In the genomic region with DNA sequence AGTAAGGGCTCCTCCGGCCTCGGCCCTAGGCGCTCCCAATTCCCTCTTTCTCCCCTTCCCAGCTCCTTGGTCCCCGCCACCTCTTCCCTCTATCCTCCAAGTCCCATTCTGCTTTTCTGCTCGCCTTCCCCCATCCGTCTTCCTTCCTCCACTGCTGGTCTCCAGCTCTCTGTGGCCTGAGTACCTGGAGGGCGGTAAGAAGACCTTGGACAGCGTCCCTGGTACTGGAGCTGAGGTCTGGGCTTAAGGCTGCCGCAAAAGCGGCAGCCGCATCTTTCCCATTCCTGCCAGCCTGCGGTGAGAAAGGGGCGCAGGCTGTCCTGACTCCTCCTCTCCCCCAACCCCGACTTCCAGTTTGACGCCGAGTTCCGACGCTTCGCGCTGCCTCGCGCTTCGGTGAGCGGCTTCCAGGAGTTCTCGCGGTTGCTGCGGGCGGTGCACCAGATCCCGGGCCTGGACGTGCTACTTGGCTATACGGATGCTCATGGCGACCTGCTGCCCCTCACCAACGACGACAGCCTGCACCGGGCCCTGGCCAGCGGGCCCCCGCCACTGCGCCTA, we compare ENCODE assay signal across 8 cellular contexts. TPM values are rescaled to one million over a fixed set of nuclear protein-coding genes. Genes with fewer than 3 reads are reported as not detected.
DNase-seq lines count a peak whose midpoint lies in the region; ATAC-seq, FAIRE-seq and TF ChIP-seq lines count a peak whose summit lies in the region.

No MANE protein-coding gene starts in this region.

- TF ChIP-seq EP300 in HepG2 (IDR thresholded peaks at IDR 0.05; ENCODE audit: low read depth in 2 of 2, low read length in 2 of 2) (no peak), HepG2 (CRISPR knock-in tag; IDR thresholded peaks at IDR 0.05; ENCODE audit: borderline replicate concordance) (no peak)

- no peak for TF ChIP-seq RAD21 in HepG2 (CRISPR knock-in tag; IDR thresholded peaks at IDR 0.05)

- in situ Hi-C loops in mammary epithelial cell (cut with MboI; ENCODE audit: low sequenced_read_pairs in 2 of 2) (loop anchor here (10.0 to 25.0 kb wide), 2 partner anchors 96 to 99 kb away; partner anchors contain the start of gene CTCF (in 2 of the 2)), HepG2 (cut with HindIII; ENCODE audit: extremely low pct_ligation_motif_present, low pct_unique_long_range_greater_than_20kb) (loop anchor here (10.0 kb wide), 1 partner anchor 274 kb away; the partner anchor contains the start of genes CTRL and PSMB10)

- H3K9ac ChIP-seq in mammary epithelial cell (ENCODE audit: insufficient read depth, low read length) = no peak overlapping the region
- peak overlapping the region; percentile 42; the same call in 1 of the 2 replicates for H3K9ac ChIP-seq in HepG2 (ENCODE audit: insufficient read depth, low read depth, low read length)

- no peaks in the 10 kb centered on the region for H3K9me3 ChIP-seq in mammary epithelial cell (replicated peaks; ENCODE audit: insufficient read depth, low read length)
- H3K9me3 ChIP-seq in HepG2 (ENCODE audit: low read length) = no peaks in the 10 kb centered on the region

- DNase-seq in NCI-H82 (lab: John Stamatoyannopoulos, UW) = peak; percentile 65
- DNase-seq in NCI-H82 treated with DMSO at 0.1 percent for 48 hours (lab: John Stamatoyannopoulos, UW; ENCODE audit: unreplicated experiment) = no peak
- peak; percentile 67 for DNase-seq in NCI-H2227 (lab: John Stamatoyannopoulos, UW; ENCODE audit: unreplicated experiment)
- DNase-seq in mammary epithelial cell = peak; percentile 48
- no peak for DNase-seq in HepG2 (ENCODE audit: low spot score)
- no peak for DNase-seq in stimulated activated CD4-positive, alpha-beta T cell treated with anti-CD3 and anti-CD28 coated beads, Interleukin-4, amount 100 ng/mL, for 1 hour
- no peak for DNase-seq in dedifferentiated amniotic fluid mesenchymal stem cell (ENCODE audit: extremely low spot score)

- TF ChIP-seq POLR2A in HepG2 (IDR thresholded peaks at IDR 0.05; ENCODE audit: insufficient read depth in 1 of 2, low read depth in 2 of 2, low read length in 2 of 2) = no peak

- FAIRE-seq in HepG2 (lab: Jason Lieb, UNC) = no peak

- peaks cover 22% of the 10 kb centered on the region for H3K4me1 ChIP-seq in mammary epithelial cell (ENCODE audit: insufficient read depth, low read length)
- H3K4me1 ChIP-seq in HepG2 (ENCODE audit: insufficient read depth, low read length) = peaks cover 25% of the 10 kb centered on the region

- no peaks in the 10 kb centered on the region for H4K20me1 ChIP-seq in mammary epithelial cell (ENCODE audit: insufficient read depth, low read length)
- 0 out of 2 replicates have a peak, but pooled peaks cover 3% of the 10 kb centered on the region for H4K20me1 ChIP-seq in HepG2 (ENCODE audit: insufficient read depth, low read length)

- dilution Hi-C loops in mammary epithelial cell (cut with HindIII; ENCODE audit: low sequenced_read_pairs) = loop anchor here (5.0 kb wide), 1 partner anchor 179 kb away; the partner anchor contains the start of genes AGRP and ATP6V0D1

- H3K27me3 ChIP-seq in mammary epithelial cell (ENCODE audit: insufficient read depth, low read length) (no peaks in the 10 kb centered on the region), HepG2 (ENCODE audit: control insufficient read depth in 1 of 2, insufficient read depth in 2 of 2, low read length in 2 of 2) (no peaks in the 10 kb centered on the region; a peak in 1 of 5 replicates)

- H3K27ac ChIP-seq in mammary epithelial cell (ENCODE audit: insufficient read depth, low read depth, low read length) (no peak overlapping the region), HepG2 (ENCODE audit: extremely low read length, insufficient read depth, low read length) (peak overlapping the region; percentile 30), temporal lobe (ENCODE audit: low read depth, low read length) (peak overlapping the region; percentile 38)

- H3K79me2 ChIP-seq in mammary epithelial cell (ENCODE audit: insufficient read depth, low read length) (peaks cover 15% of the 10 kb centered on the region), HepG2 (ENCODE audit: insufficient read depth, low read length) (peaks cover 11% of the 10 kb centered on the region)

- 21% methylated on average over 25 of the region's 38 CpGs for WGBS in mammary epithelial cell (ENCODE audit: low coverage, missing lambda C conversion rate)
- 73% methylated on average over 35 of the region's 38 CpGs for WGBS in HepG2 (ENCODE audit: low lambda C conversion rate)

- H3K4me3 ChIP-seq in mammary epithelial cell (replicated peaks in 1 of 3; ENCODE audit: insufficient read depth in 1 of 3, low read depth in 2 of 3, low read length in 3 of 3) = peak overlapping the region in 2 of 3 experiments; percentile 36 to 81
- H3K4me3 ChIP-seq in HepG2 (replicated peaks in 1 of 3; ENCODE audit: insufficient read depth in 1 of 3, low read depth in 2 of 3, low read length in 3 of 3) = peak overlapping the region; percentile 19 to 93 (median 55); a peak in 5 of 6 replicates

- CTCF ChIA-PET in mammary epithelial cell (lab: Charles Lee; ENCODE audit: low non-redundant PET) (interaction anchor here (1.6 kb wide), 1 partner anchor 140 kb away, joined by 5 read pairs; no protein-coding TSS in a partner anchor), HepG2 (lab: Yijun Ruan, JAX; ENCODE audit: low intra/inter-chr PET ratio, low total read pairs) (no interaction called here)

- H3K4me2 ChIP-seq in mammary epithelial cell (ENCODE audit: insufficient read depth, low read depth, low read length) = peak overlapping the region; percentile 99
- H3K4me2 ChIP-seq in HepG2 (ENCODE audit: low read depth, low read length) = peak overlapping the region; percentile 94

- BruUV-seq in mammary epithelial cell (replicated peaks; lab: Mats Ljungman, UMichigan) = no TSS peak
- no TSS peak for BruUV-seq in HepG2 (replicated peaks; lab: Mats Ljungman, UMichigan)

- no peaks in the 10 kb centered on the region for H3K36me3 ChIP-seq in mammary epithelial cell (ENCODE audit: insufficient read depth, low read length)
- peaks cover 6 to 13% of the 10 kb centered on the region in 2 experiments; a peak in 4 of 5 replicates for H3K36me3 ChIP-seq in HepG2 (replicated peaks in 1 of 2; ENCODE audit: control insufficient read depth in 1 of 2, insufficient read depth in 2 of 2, low read length in 2 of 2)

- no peak for ATAC-seq in HepG2

- TF ChIP-seq CTCF in mammary epithelial cell (conservative IDR thresholded peaks at IDR 0.05 in 1 of 2, IDR thresholded peaks at IDR 0.05 in 1 of 2; ENCODE audit: extremely low read depth in 1 of 2, insufficient read depth in 1 of 2, low read depth in 1 of 2, low read length in 2 of 2) (no peak), HepG2 (CRISPR knock-in tag; IDR thresholded peaks at IDR 0.05) (no peak)

- POLR2A ChIA-PET in HepG2 (lab: Yijun Ruan, JAX) = interaction anchor here (0.6 to 2.0 kb wide), 4 partner anchors 65 to 419 kb away, joined by 4 read pairs; no protein-coding TSS in a partner anchor

- peak overlapping the region; percentile 96 for H2AFZ ChIP-seq in mammary epithelial cell (ENCODE audit: low read depth, low read length)
- H2AFZ ChIP-seq in HepG2 (ENCODE audit: low read length) = no peak overlapping the region

- intact Hi-C loops in mammary epithelial cell (cut with micrococcal nuclease) = loop anchor here (5.0 kb wide), 1 partner anchor 179 kb away; the partner anchor contains the start of genes AGRP and ATP6V0D1
- intact Hi-C loops in HepG2 (cut with micrococcal nuclease; ENCODE audit: unreplicated experiment) = no loop called here

RNA-seq across cellular contexts. Expression of gene PARD6A, which starts 0.4 kb away (rescaled TPM):
- total RNA-seq in mammary epithelial cell = under 1 TPM; 0.40 to 0.67 TPM
- polyA plus RNA-seq in mammary epithelial cell = 0.59 TPM
- polyA minus RNA-seq in mammary epithelial cell = 4.5 TPM
- total RNA-seq in HepG2 (2016; rRNA removed; fragmentation: Illumina TruSeq; extraction: Trizol) = 3.0 and 4.3 TPM in 2 replicates
- total RNA-seq in HepG2 (2016; cell fraction: cytosol; rRNA removed; fragmentation: Illumina TruSeq; extraction: Trizol; ENCODE audit: low read depth) = 22.8 and 24.1 TPM in 2 replicates
- total RNA-seq in HepG2 (2016; cell fraction: insoluble cytoplasmic fraction; rRNA removed; fragmentation: Illumina TruSeq; extraction: Trizol) = 2.5 and 4.0 TPM in 2 replicates
- 18.3 and 19.1 TPM in 2 replicates for total RNA-seq in HepG2 (2016; cell fraction: membrane; rRNA removed; fragmentation: Illumina TruSeq; extraction: Trizol)
- 1.6 and 2.2 TPM in 2 replicates for total RNA-seq in HepG2 (2016; cell fraction: nucleus; rRNA removed; fragmentation: Illumina TruSeq; extraction: Trizol)
- 3.5 and 3.6 TPM in 2 replicates for polyA plus RNA-seq in HepG2 (2011; rRNA removed)
- 4.3 and 6.9 TPM in 2 replicates for polyA plus RNA-seq in HepG2 (2011; cell fraction: cytosol; rRNA removed)
- 2.8 and 3.0 TPM in 2 replicates for polyA plus RNA-seq in HepG2 (2011; cell fraction: nucleus; rRNA removed)
- polyA plus RNA-seq in HepG2 (2012) = 1.3 and 2.2 TPM in 2 replicates
- 26.8 and 27.5 TPM in 2 replicates for polyA plus RNA-seq in HepG2 (2016; cell fraction: cytosol; fragmentation: Illumina TruSeq; extraction: Trizol; ENCODE audit: low read depth)
- 2.2 and 3.0 TPM in 2 replicates for polyA plus RNA-seq in HepG2 (2016; cell fraction: insoluble cytoplasmic fraction; fragmentation: Illumina TruSeq; extraction: Trizol; ENCODE audit: low read depth)
- polyA plus RNA-seq in HepG2 (2016; cell fraction: membrane; fragmentation: Illumina TruSeq; extraction: Trizol; ENCODE audit: low read depth) = 17.4 and 17.7 TPM in 2 replicates
- 1.5 and 2.9 TPM in 2 replicates for polyA plus RNA-seq in HepG2 (2016; cell fraction: nucleus; fragmentation: Illumina TruSeq; extraction: Trizol; ENCODE audit: insufficient read depth, low read depth)
- polyA minus RNA-seq in HepG2 (2011; rRNA and poly(A)+ RNA removed; ENCODE audit: low replicate concordance) = 2.8 and 3.8 TPM in 2 replicates
- polyA minus RNA-seq in HepG2 (2011; cell fraction: cytosol; rRNA and poly(A)+ RNA removed) = 0.79 and 2.1 TPM in 2 replicates
- polyA minus RNA-seq in HepG2 (2011; cell fraction: nucleus; rRNA and poly(A)+ RNA removed) = 0.50 and 0.77 TPM in 2 replicates
- total RNA-seq in temporal lobe = 5.2 TPM

RNA-seq across cellular contexts. Expression of gene ACD, which starts 1.1 kb away (rescaled TPM):
- total RNA-seq in mammary epithelial cell (10 to 100 TPM; 15.5 to 39.8 TPM), HepG2 (2016; rRNA removed; fragmentation: Illumina TruSeq; extraction: Trizol) (26.1 and 32.6 TPM in 2 replicates), temporal lobe (17.7 TPM)
- polyA plus RNA-seq in mammary epithelial cell (34.5 TPM), HepG2 (2011; rRNA removed) (37.1 and 38.3 TPM in 2 replicates)
- polyA minus RNA-seq in mammary epithelial cell = 53.2 TPM
- 11.9 and 12.4 TPM in 2 replicates for total RNA-seq in HepG2 (2016; cell fraction: cytosol; rRNA removed; fragmentation: Illumina TruSeq; extraction: Trizol; ENCODE audit: low read depth)
- total RNA-seq in HepG2 (2016; cell fraction: insoluble cytoplasmic fraction; rRNA removed; fragmentation: Illumina TruSeq; extraction: Trizol) = 22.4 and 31.8 TPM in 2 replicates
- total RNA-seq in HepG2 (2016; cell fraction: membrane; rRNA removed; fragmentation: Illumina TruSeq; extraction: Trizol) = 20.9 and 24.1 TPM in 2 replicates
- total RNA-seq in HepG2 (2016; cell fraction: nucleus; rRNA removed; fragmentation: Illumina TruSeq; extraction: Trizol) = 18.3 and 24.0 TPM in 2 replicates
- 15.3 and 28.8 TPM in 2 replicates for polyA plus RNA-seq in HepG2 (2011; cell fraction: cytosol; rRNA removed)
- polyA plus RNA-seq in HepG2 (2011; cell fraction: nucleus; rRNA removed) = 82.8 and 84.5 TPM in 2 replicates
- 28.9 and 29.0 TPM in 2 replicates for polyA plus RNA-seq in HepG2 (2012)
- 18.7 and 21.0 TPM in 2 replicates for polyA plus RNA-seq in HepG2 (2016; cell fraction: cytosol; fragmentation: Illumina TruSeq; extraction: Trizol; ENCODE audit: low read depth)
- polyA plus RNA-seq in HepG2 (2016; cell fraction: insoluble cytoplasmic fraction; fragmentation: Illumina TruSeq; extraction: Trizol; ENCODE audit: low read depth) = 30.7 and 42.2 TPM in 2 replicates
- polyA plus RNA-seq in HepG2 (2016; cell fraction: membrane; fragmentation: Illumina TruSeq; extraction: Trizol; ENCODE audit: low read depth) = 29.3 and 29.6 TPM in 2 replicates
- 42.9 and 46.5 TPM in 2 replicates for polyA plus RNA-seq in HepG2 (2016; cell fraction: nucleus; fragmentation: Illumina TruSeq; extraction: Trizol; ENCODE audit: insufficient read depth, low read depth)
- 39.4 and 41.0 TPM in 2 replicates for polyA minus RNA-seq in HepG2 (2011; rRNA and poly(A)+ RNA removed; ENCODE audit: low replicate concordance)
- 18.9 and 21.7 TPM in 2 replicates for polyA minus RNA-seq in HepG2 (2011; cell fraction: cytosol; rRNA and poly(A)+ RNA removed)
- 18.6 and 22.8 TPM in 2 replicates for polyA minus RNA-seq in HepG2 (2011; cell fraction: nucleus; rRNA and poly(A)+ RNA removed)

RNA-seq across cellular contexts. Expression of gene ENKD1, which starts 5.4 kb away (rescaled TPM):
- total RNA-seq in mammary epithelial cell = 10 to 100 TPM in 1 of 2 donors, 1 to 10 TPM in 1; 6.2 to 13.4 TPM
- 9.3 TPM for polyA plus RNA-seq in mammary epithelial cell
- polyA minus RNA-seq in mammary epithelial cell = 0.98 TPM
- 20.8 and 21.4 TPM in 2 replicates for total RNA-seq in HepG2 (2016; rRNA removed; fragmentation: Illumina TruSeq; extraction: Trizol)
- total RNA-seq in HepG2 (2016; cell fraction: cytosol; rRNA removed; fragmentation: Illumina TruSeq; extraction: Trizol; ENCODE audit: low read depth) = 10.8 and 12.4 TPM in 2 replicates
- 17.9 and 24.2 TPM in 2 replicates for total RNA-seq in HepG2 (2016; cell fraction: insoluble cytoplasmic fraction; rRNA removed; fragmentation: Illumina TruSeq; extraction: Trizol)
- 17.6 and 19.5 TPM in 2 replicates for total RNA-seq in HepG2 (2016; cell fraction: membrane; rRNA removed; fragmentation: Illumina TruSeq; extraction: Trizol)
- 13.8 and 15.4 TPM in 2 replicates for total RNA-seq in HepG2 (2016; cell fraction: nucleus; rRNA removed; fragmentation: Illumina TruSeq; extraction: Trizol)
- 10.8 and 12.2 TPM in 2 replicates for polyA plus RNA-seq in HepG2 (2011; rRNA removed)
- polyA plus RNA-seq in HepG2 (2011; cell fraction: cytosol; rRNA removed) = 6.0 and 11.2 TPM in 2 replicates
- polyA plus RNA-seq in HepG2 (2011; cell fraction: nucleus; rRNA removed) = 29.2 and 37.2 TPM in 2 replicates
- polyA plus RNA-seq in HepG2 (2012) = 9.4 and 12.3 TPM in 2 replicates
- 11.8 and 13.2 TPM in 2 replicates for polyA plus RNA-seq in HepG2 (2016; cell fraction: cytosol; fragmentation: Illumina TruSeq; extraction: Trizol; ENCODE audit: low read depth)
- polyA plus RNA-seq in HepG2 (2016; cell fraction: insoluble cytoplasmic fraction; fragmentation: Illumina TruSeq; extraction: Trizol; ENCODE audit: low read depth) = 18.0 and 18.5 TPM in 2 replicates
- 9.5 and 15.3 TPM in 2 replicates for polyA plus RNA-seq in HepG2 (2016; cell fraction: membrane; fragmentation: Illumina TruSeq; extraction: Trizol; ENCODE audit: low read depth)
- 33.6 and 35.0 TPM in 2 replicates for polyA plus RNA-seq in HepG2 (2016; cell fraction: nucleus; fragmentation: Illumina TruSeq; extraction: Trizol; ENCODE audit: insufficient read depth, low read depth)
- 6.6 and 7.1 TPM in 2 replicates for polyA minus RNA-seq in HepG2 (2011; rRNA and poly(A)+ RNA removed; ENCODE audit: low replicate concordance)
- polyA minus RNA-seq in HepG2 (2011; cell fraction: cytosol; rRNA and poly(A)+ RNA removed) = 4.5 and 7.8 TPM in 2 replicates
- 3.6 and 3.9 TPM in 2 replicates for polyA minus RNA-seq in HepG2 (2011; cell fraction: nucleus; rRNA and poly(A)+ RNA removed)
- total RNA-seq in temporal lobe = 7.9 TPM

RNA-seq across cellular contexts. Expression of gene C16orf86, which starts 5.4 kb away (rescaled TPM):
- total RNA-seq in mammary epithelial cell (1 to 10 TPM in 1 of 2 donors, under 1 TPM in 1; 0.75 to 1.7 TPM), HepG2 (2016; rRNA removed; fragmentation: Illumina TruSeq; extraction: Trizol) (1.7 and 3.1 TPM in 2 replicates), temporal lobe (2.7 TPM)
- polyA plus RNA-seq in mammary epithelial cell (0.80 TPM), HepG2 (2011; rRNA removed) (1.5 and 2.0 TPM in 2 replicates)
- polyA minus RNA-seq in mammary epithelial cell = 0.62 TPM
- total RNA-seq in HepG2 (2016; cell fraction: cytosol; rRNA removed; fragmentation: Illumina TruSeq; extraction: Trizol; ENCODE audit: low read depth) = 1.9 and 2.8 TPM in 2 replicates
- 2.1 and 4.2 TPM in 2 replicates for total RNA-seq in HepG2 (2016; cell fraction: insoluble cytoplasmic fraction; rRNA removed; fragmentation: Illumina TruSeq; extraction: Trizol)
- total RNA-seq in HepG2 (2016; cell fraction: membrane; rRNA removed; fragmentation: Illumina TruSeq; extraction: Trizol) = 2.2 and 3.5 TPM in 2 replicates
- 1.9 and 4.3 TPM in 2 replicates for total RNA-seq in HepG2 (2016; cell fraction: nucleus; rRNA removed; fragmentation: Illumina TruSeq; extraction: Trizol)
- 1.8 and 2.8 TPM in 2 replicates for polyA plus RNA-seq in HepG2 (2011; cell fraction: cytosol; rRNA removed)
- 7.9 and 8.0 TPM in 2 replicates for polyA plus RNA-seq in HepG2 (2011; cell fraction: nucleus; rRNA removed)
- polyA plus RNA-seq in HepG2 (2012) = 1.3 and 1.7 TPM in 2 replicates
- 1.6 and 2.1 TPM in 2 replicates for polyA plus RNA-seq in HepG2 (2016; cell fraction: cytosol; fragmentation: Illumina TruSeq; extraction: Trizol; ENCODE audit: low read depth)
- polyA plus RNA-seq in HepG2 (2016; cell fraction: insoluble cytoplasmic fraction; fragmentation: Illumina TruSeq; extraction: Trizol; ENCODE audit: low read depth) = 2.2 and 3.1 TPM in 2 replicates
- 2.3 and 2.5 TPM in 2 replicates for polyA plus RNA-seq in HepG2 (2016; cell fraction: membrane; fragmentation: Illumina TruSeq; extraction: Trizol; ENCODE audit: low read depth)
- 5.2 and 6.4 TPM in 2 replicates for polyA plus RNA-seq in HepG2 (2016; cell fraction: nucleus; fragmentation: Illumina TruSeq; extraction: Trizol; ENCODE audit: insufficient read depth, low read depth)
- polyA minus RNA-seq in HepG2 (2011; rRNA and poly(A)+ RNA removed; ENCODE audit: low replicate concordance) = 0.12 and 1.3 TPM in 2 replicates
- 0.53 and 0.79 TPM in 2 replicates for polyA minus RNA-seq in HepG2 (2011; cell fraction: cytosol; rRNA and poly(A)+ RNA removed)
- 0.62 and 0.64 TPM in 2 replicates for polyA minus RNA-seq in HepG2 (2011; cell fraction: nucleus; rRNA and poly(A)+ RNA removed)

RNA-seq across cellular contexts. Expression of gene CARMIL2, which starts 16.2 kb away (rescaled TPM):
- 1 to 10 TPM in 1 of 2 donors, not detected in 1; 2.9 TPM for total RNA-seq in mammary epithelial cell
- 0.05 TPM for polyA plus RNA-seq in mammary epithelial cell
- polyA minus RNA-seq in mammary epithelial cell = not detected
- 0.91 and 1.3 TPM in 2 replicates for total RNA-seq in HepG2 (2016; rRNA removed; fragmentation: Illumina TruSeq; extraction: Trizol)
- 0.35 TPM in 1 of 2 replicates, not detected in the other for total RNA-seq in HepG2 (2016; cell fraction: cytosol; rRNA removed; fragmentation: Illumina TruSeq; extraction: Trizol; ENCODE audit: low read depth)
- total RNA-seq in HepG2 (2016; cell fraction: insoluble cytoplasmic fraction; rRNA removed; fragmentation: Illumina TruSeq; extraction: Trizol) = 0.70 and 1.1 TPM in 2 replicates
- total RNA-seq in HepG2 (2016; cell fraction: membrane; rRNA removed; fragmentation: Illumina TruSeq; extraction: Trizol) = 0.53 and 0.79 TPM in 2 replicates
- total RNA-seq in HepG2 (2016; cell fraction: nucleus; rRNA removed; fragmentation: Illumina TruSeq; extraction: Trizol) = 1.4 and 1.8 TPM in 2 replicates
- polyA plus RNA-seq in HepG2 (2011; rRNA removed) = 2.7 and 3.9 TPM in 2 replicates
- polyA plus RNA-seq in HepG2 (2011; cell fraction: cytosol; rRNA removed) = 1.2 and 1.7 TPM in 2 replicates
- polyA plus RNA-seq in HepG2 (2011; cell fraction: nucleus; rRNA removed) = 44.9 and 54.0 TPM in 2 replicates
- polyA plus RNA-seq in HepG2 (2012) = 3.5 and 5.1 TPM in 2 replicates
- 0.63 and 0.69 TPM in 2 replicates for polyA plus RNA-seq in HepG2 (2016; cell fraction: cytosol; fragmentation: Illumina TruSeq; extraction: Trizol; ENCODE audit: low read depth)
- polyA plus RNA-seq in HepG2 (2016; cell fraction: insoluble cytoplasmic fraction; fragmentation: Illumina TruSeq; extraction: Trizol; ENCODE audit: low read depth) = 0.79 and 1.0 TPM in 2 replicates
- polyA plus RNA-seq in HepG2 (2016; cell fraction: membrane; fragmentation: Illumina TruSeq; extraction: Trizol; ENCODE audit: low read depth) = 0.58 and 0.64 TPM in 2 replicates
- polyA plus RNA-seq in HepG2 (2016; cell fraction: nucleus; fragmentation: Illumina TruSeq; extraction: Trizol; ENCODE audit: insufficient read depth, low read depth) = 6.0 and 8.0 TPM in 2 replicates
- 0.23 and 5.9 TPM in 2 replicates for polyA minus RNA-seq in HepG2 (2011; rRNA and poly(A)+ RNA removed; ENCODE audit: low replicate concordance)
- 1.2 and 3.3 TPM in 2 replicates for polyA minus RNA-seq in HepG2 (2011; cell fraction: cytosol; rRNA and poly(A)+ RNA removed)
- polyA minus RNA-seq in HepG2 (2011; cell fraction: nucleus; rRNA and poly(A)+ RNA removed) = 8.9 and 9.2 TPM in 2 replicates
- 2.2 TPM for total RNA-seq in temporal lobe

Comparison
In these comparisons a context has a peak if more than half of its experiments do, and no peak if none do; other contexts are left out.
1. DNase-seq: peak in NCI-H82 (single experiment), NCI-H2227 (single experiment) and mammary epithelial cell (single experiment); none in NCI-H82 treated with DMSO at 0.1 percent for 48 hours (single experiment), HepG2 (single experiment), stimulated activated CD4-positive, alpha-beta T cell treated with anti-CD3 and anti-CD28 coated beads, Interleukin-4, amount 100 ng/mL, for 1 hour (single experiment) and dedifferentiated amniotic fluid mesenchymal stem cell (single experiment).